Comparison of ENCODE assay signal across 8 cellular contexts in genomic region chr13:49606747-49607648, GRCh38. TPM values are rescaled to one million over a fixed set of nuclear protein-coding genes. Genes with fewer than 3 reads are reported as not detected.
DNase-seq lines count a peak whose midpoint lies in the region; ATAC-seq and TF ChIP-seq lines count a peak whose summit lies in the region.

No MANE protein-coding gene starts in this region.

- no peak overlapping the region for H3K4me3 ChIP-seq in BJ (ENCODE audit: low read depth, low read length)
- peak overlapping the region; percentile 8 to 36 for H3K4me3 ChIP-seq in left lung

- peaks cover 3% of the 10 kb centered on the region for H3K9me3 Mint-ChIP-seq in chondrocyte (ENCODE audit: low read depth)

- no peaks in the 10 kb centered on the region for H3K27me3 Mint-ChIP-seq in chondrocyte (ENCODE audit: low read depth)

- H3K27me3 ChIP-seq in BJ (ENCODE audit: control insufficient read depth, insufficient read depth, low read length) = peaks cover 1% of the 10 kb centered on the region
- H3K27me3 ChIP-seq in left lung = no peaks in the 10 kb centered on the region

- no peak overlapping the region for H3K27ac ChIP-seq in left lung

- peak overlapping the region; percentile 70 for H3K4me3 Mint-ChIP-seq in chondrocyte (ENCODE audit: unreplicated experiment)

- H3K27ac Mint-ChIP-seq in chondrocyte (ENCODE audit: unreplicated experiment) = peak overlapping the region; percentile 79

- no peaks in the 10 kb centered on the region for H3K9me3 ChIP-seq in left lung

- TF ChIP-seq CTCF in BJ (IDR thresholded peaks at IDR 0.05; ENCODE audit: insufficient read depth, low read depth, low read length) = peak; percentile 84
- peak; percentile 92 for TF ChIP-seq CTCF in chondrocyte (IDR thresholded peaks at IDR 0.05)
- peak; percentile 71 to 78 for TF ChIP-seq CTCF in left lung (IDR thresholded peaks at IDR 0.05)

- no peaks in the 10 kb centered on the region for H3K36me3 ChIP-seq in BJ (ENCODE audit: control insufficient read depth, insufficient read depth, low read length)
- H3K36me3 ChIP-seq in left lung = no peaks in the 10 kb centered on the region

- intact Hi-C loops in left lung (cut with DNase I) = loop anchor here in 1 of 2 donors (5.0 kb wide), 1 partner anchor 310 kb away; no protein-coding TSS in a partner anchor

- peaks cover 4% of the 10 kb centered on the region for H3K4me1 Mint-ChIP-seq in chondrocyte (ENCODE audit: low read depth)

- ATAC-seq in GM19328 (IDR thresholded peaks at IDR 0.05; ENCODE audit: unreplicated experiment) (peak; percentile 91), HG03460 (IDR thresholded peaks at IDR 0.05; ENCODE audit: unreplicated experiment) (peak; percentile 94), left lung (peak; percentile 100)

- peaks cover 0 to 22% of the 10 kb centered on the region in 2 donors for H3K4me1 ChIP-seq in left lung

- POLR2A ChIA-PET in BJ (lab: Charles Lee) = no interaction called here

- no peaks in the 10 kb centered on the region for H3K36me3 Mint-ChIP-seq in chondrocyte (ENCODE audit: low read depth)

- peak; percentile 47 for DNase-seq in BJ (ENCODE audit: low read depth)
- DNase-seq in NCI-H524 (lab: John Stamatoyannopoulos, UW) = peak; percentile 45 to 90
- DNase-seq in activated CD4-positive, alpha-beta T cell treated with anti-CD3 and anti-CD28 coated beads for 24 hours (ENCODE audit: low read depth in 2 of 2) = peak; percentile 63 to 69
- no peak for DNase-seq in chondrocyte (ENCODE audit: low spot score)
- DNase-seq in left lung = peak; percentile 90 to 95
- DNase-seq in stimulated activated CD4-positive, alpha-beta T cell treated with anti-CD3 and anti-CD28 coated beads, Interleukin-1b, Interleukin-23, amount 100 ng/mL, for 48 hours = peak; percentile 79

- CTCF ChIA-PET in BJ (lab: Yijun Ruan, JAX) = interaction anchor here (0.7 to 2.0 kb wide), 14 partner anchors 10 to 307 kb away, joined by 3 to 10 read pairs (median 4); partner anchors contain the start of genes CAB39L and SETDB2

RNA-seq across cellular contexts. Expression of gene ARL11, which starts 21.3 kb away (rescaled TPM):
- not detected in 2 replicates for polyA plus RNA-seq in BJ (2011; rRNA removed)
- polyA minus RNA-seq in BJ (2011; rRNA and poly(A)+ RNA removed) = not detected in 2 replicates
- total RNA-seq in chondrocyte (not detected in 3 replicates), left lung (1 to 10 TPM; 2.2 to 7.6 TPM)

RNA-seq across cellular contexts. Expression of gene RCBTB1, which starts 21.6 kb away (rescaled TPM):
- polyA plus RNA-seq in BJ (2011; rRNA removed) = 8.0 and 11.6 TPM in 2 replicates
- polyA minus RNA-seq in BJ (2011; rRNA and poly(A)+ RNA removed) = 4.8 and 8.4 TPM in 2 replicates
- total RNA-seq in chondrocyte (20.1 to 21.3 TPM (median 20.6 TPM) in 3 replicates), left lung (10 to 100 TPM; 24.1 to 25.4 TPM)
